16 cellular contexts compared by ENCODE assay signal in the genomic region with DNA sequence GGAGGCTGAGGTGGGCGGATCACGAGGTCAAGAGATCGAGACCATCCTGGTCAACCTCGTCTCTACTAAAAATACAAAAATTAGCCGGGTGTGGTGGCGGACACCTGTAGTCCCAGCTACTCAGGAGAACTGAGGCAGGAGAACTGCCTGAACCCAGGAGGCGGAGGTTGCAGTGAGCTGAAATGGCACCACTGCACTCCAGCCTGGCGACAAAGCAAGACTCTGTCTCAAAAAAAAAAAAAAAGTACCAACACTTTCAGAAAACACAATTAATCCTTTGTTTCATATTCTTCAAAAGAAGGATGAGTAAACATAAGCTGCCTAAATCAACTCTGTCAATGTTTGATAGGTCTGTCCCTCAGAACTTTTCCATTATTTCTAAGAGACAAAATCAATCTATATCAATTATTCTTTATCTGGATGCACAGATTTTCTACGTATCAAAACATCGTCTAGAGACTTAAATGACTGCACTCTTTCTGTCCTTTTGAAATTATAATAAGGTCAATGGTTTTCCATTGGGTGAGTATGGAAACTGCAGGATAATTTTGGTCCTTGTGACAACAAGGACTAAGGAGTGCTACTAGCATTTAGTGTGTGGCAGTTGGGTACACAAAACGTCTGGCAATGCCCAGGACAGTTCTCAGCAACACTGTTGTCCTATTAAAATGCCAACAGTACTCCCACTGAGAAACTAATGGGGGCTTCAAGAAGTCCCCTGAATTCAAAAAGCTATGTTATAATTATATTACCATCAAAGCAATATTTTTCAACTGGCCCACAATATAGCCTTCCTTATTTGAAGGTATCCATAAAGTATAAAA. TPM values are rescaled to one million over a fixed set of nuclear protein-coding genes. Genes with fewer than 3 reads are reported as not detected.
A peak's percentile ranks its signal among the peaks of the same experiment; 100 is the strongest.
DNase-seq lines count a peak whose midpoint lies in the region; ATAC-seq, FAIRE-seq and TF ChIP-seq lines count a peak whose summit lies in the region.
"Had no signal": no experiment of that assay in that cellular context is flagged by ENCODE, and none has a peak within 500 bp of the region (broad histone marks: within the 10 kb centered on the region; RNA-seq: fewer than 3 reads in every experiment).

No MANE protein-coding gene starts in this region.

- H3K27ac ChIP-seq in angular gyrus (ENCODE audit: low read depth, low read length): peak overlapping the region; percentile 80
- H3K27ac ChIP-seq: 22Rv1, GM23248 had no signal

- H3K9me3 Mint-ChIP-seq in activated T-cell treated with anti-CD3 and anti-CD28 coated beads, Interleukin-2, amount 50 U/mL, for 24 hours: no peaks in the 10 kb centered on the region
- H3K9me3 Mint-ChIP-seq: CD14-positive monocyte; CD8-positive, alpha-beta T cell had no signal

- no peaks in the 10 kb centered on the region for H3K27me3 Mint-ChIP-seq in activated T-cell treated with anti-CD3 and anti-CD28 coated beads, Interleukin-2, amount 50 U/mL, for 24 hours

- peak; percentile 55 for DNase-seq in COLO829 (ENCODE audit: low spot score)
- DNase-seq in frontal cortex (ENCODE audit: low spot score in 2 of 2): no peak
- DNase-seq in midbrain (lab: John Stamatoyannopoulos, UW): peak; percentile 18
- no peak for DNase-seq in activated T-cell treated with anti-CD3 and anti-CD28 coated beads, Interleukin-2, amount 50 U/mL, for 24 hours
- DNase-seq in SIG-M5 (lab: John Stamatoyannopoulos, UW): no peak
- DNase-seq in GM12891 (ENCODE audit: insufficient read length, low spot score): no peak
- DNase-seq: Caco-2; CD8-positive, alpha-beta T cell; DMS53; GM23248 had no signal

- peaks cover 2% of the 10 kb centered on the region for H3K4me1 Mint-ChIP-seq in activated T-cell treated with anti-CD3 and anti-CD28 coated beads, Interleukin-2, amount 50 U/mL, for 24 hours (ENCODE audit: low read depth)
- H3K4me1 Mint-ChIP-seq: CD14-positive monocyte had no signal

- peaks cover 42% of the 10 kb centered on the region for H3K36me3 Mint-ChIP-seq in activated T-cell treated with anti-CD3 and anti-CD28 coated beads, Interleukin-2, amount 50 U/mL, for 24 hours (ENCODE audit: low read depth)

- H3K4me3 Mint-ChIP-seq in activated T-cell treated with anti-CD3 and anti-CD28 coated beads, Interleukin-2, amount 50 U/mL, for 24 hours: no peak overlapping the region
- H3K4me3 Mint-ChIP-seq: CD14-positive monocyte; CD8-positive, alpha-beta T cell had no signal

- H3K27ac Mint-ChIP-seq in activated T-cell treated with anti-CD3 and anti-CD28 coated beads, Interleukin-2, amount 50 U/mL, for 24 hours: no peak overlapping the region
- H3K27ac Mint-ChIP-seq: CD8-positive, alpha-beta T cell had no signal

- ATAC-seq in GM18498 (IDR thresholded peaks at IDR 0.05; ENCODE audit: unreplicated experiment): no peak
- ATAC-seq: CD8-positive, alpha-beta T cell; HCT116 had no signal

- no peak for TF ChIP-seq POLR2A in GM12891 (IDR thresholded peaks at IDR 0.05; ENCODE audit: low read depth, low read length)

- FAIRE-seq in frontal cortex (lab: Jason Lieb, UNC): peak; percentile 15
- FAIRE-seq in GM12891 (lab: Jason Lieb, UNC): no peak
- FAIRE-seq: H54 had no signal

TF ChIP-seq in GM12891, 5 proteins besides CTCF, POLR2A, EP300 and RAD21:
- TF ChIP-seq POLR2AphosphoS5 (IDR thresholded peaks at IDR 0.05; ENCODE audit: low read depth, low read length) (no peak), SPI1 (IDR thresholded peaks at IDR 0.05; ENCODE audit: low read depth, low read length) (no peak), PAX5 (IDR thresholded peaks at IDR 0.05; ENCODE audit: insufficient read depth, low read length, severe bottlenecking) (no peak), POU2F2 (IDR thresholded peaks at IDR 0.05; ENCODE audit: low read depth, low read length) (no peak), TAF1 (IDR thresholded peaks at IDR 0.05; ENCODE audit: low read depth, low read length) (no peak)

RNA-seq across cellular contexts. Expression of a gene that starts 40.7 kb away (rescaled TPM):
- total RNA-seq in frontal cortex: 101 TPM
- polyA plus RNA-seq in GM12891 (2012; ENCODE audit: low read depth, missing spikeins): 5.0 TPM

Comparison
In these comparisons a context has a peak if more than half of its experiments do, and no peak if none do; other contexts are left out.
1. DNase-seq: peak in COLO829 (single experiment) and midbrain (single experiment); none in frontal cortex (0 of 2), activated T-cell treated with anti-CD3 and anti-CD28 coated beads, Interleukin-2, amount 50 U/mL, for 24 hours (single experiment), SIG-M5 (single experiment) and GM12891 (single experiment).